Comparison of ENCODE assay signal across 10 cellular contexts in genomic region chr12:116766285-116766684, GRCh38.
"Had no signal": no experiment of that assay in that cellular context is flagged by ENCODE, and none has a peak within 500 bp of the region (broad histone marks: within the 10 kb centered on the region; RNA-seq: fewer than 3 reads in every experiment).

No MANE protein-coding gene starts in this region.

- ATAC-seq: GM23338 had no signal

- H3K4me3 ChIP-seq: GM23338 had no signal

- DNase-seq: H9, HCEC 1CT, HFFc6, Karpas-422, KBM-7 had no signal

- H3K4me2 ChIP-seq: GM23338, KMS-11 had no signal

- H2AFZ ChIP-seq: GM23338 had no signal

- H3K9ac ChIP-seq: KMS-11 had no signal

- H3K27ac ChIP-seq: KMS-11 had no signal

- FAIRE-seq: H1, H54, HTR-8/SVneo had no signal
